In genomic region chr15:75446146-75446545, GRCh38 we compare ENCODE assay signal across 14 cellular contexts. TPM values are rescaled to one million over a fixed set of nuclear protein-coding genes. Genes with fewer than 3 reads are reported as not detected.
DNase-seq lines count a peak whose midpoint lies in the region; ATAC-seq and TF ChIP-seq lines count a peak whose summit lies in the region.
"Had no signal": no experiment of that assay in that cellular context is flagged by ENCODE, and none has a peak within 500 bp of the region (broad histone marks: within the 10 kb centered on the region; RNA-seq: fewer than 3 reads in every experiment).

No MANE protein-coding gene starts in this region.

- H3K4me3 Mint-ChIP-seq in natural killer cell: no peak overlapping the region
- no peak overlapping the region for H3K4me3 Mint-ChIP-seq in natural killer cell treated with Interleukin-12 subunit alpha and Interleukin-12 subunit beta and Interleukin-15 and Interleukin-18, amount 100 ng/mL, for 72 hours
- H3K4me3 Mint-ChIP-seq in activated naive CD8-positive, alpha-beta T cell treated with anti-CD3 and anti-CD28 coated beads, Interleukin-2, amount 50 U/mL, for 24 hours: no peak overlapping the region
- H3K4me3 Mint-ChIP-seq in stimulated activated naive CD8-positive, alpha-beta T cell treated with anti-CD3 and anti-CD28 coated beads, Interleukin-15, amount 100 ng/mL, for 72 hours: peak overlapping the region; percentile 16 to 55

- DNase-seq in natural killer cell (no peak), islet precursor cell (no peak), GM13977 (ENCODE audit: low spot score) (no peak), GF-D8 (lab: John Stamatoyannopoulos, UW) (no peak)
- no peak for DNase-seq in natural killer cell treated with Interleukin-12 subunit alpha and Interleukin-12 subunit beta and Interleukin-15 and Interleukin-18, amount 100 ng/mL, for 72 hours (ENCODE audit: low spot score)
- no peak for DNase-seq in activated naive CD8-positive, alpha-beta T cell treated with anti-CD3 and anti-CD28 coated beads, Interleukin-2, amount 50 U/mL, for 24 hours
- DNase-seq in stimulated activated naive CD8-positive, alpha-beta T cell treated with anti-CD3 and anti-CD28 coated beads, Interleukin-15, amount 100 ng/mL, for 72 hours: no peak
- DNase-seq: AML-193, esophagus squamous epithelium, heart right ventricle, kidney glomerular epithelial cell had no signal

- no peaks in the 10 kb centered on the region for H3K27me3 Mint-ChIP-seq in natural killer cell (ENCODE audit: low read depth in 2 of 2)
- no peaks in the 10 kb centered on the region for H3K27me3 Mint-ChIP-seq in natural killer cell treated with Interleukin-12 subunit alpha and Interleukin-12 subunit beta and Interleukin-15 and Interleukin-18, amount 100 ng/mL, for 72 hours
- H3K27me3 Mint-ChIP-seq in activated naive CD8-positive, alpha-beta T cell treated with anti-CD3 and anti-CD28 coated beads, Interleukin-2, amount 50 U/mL, for 24 hours: no peaks in the 10 kb centered on the region
- H3K27me3 Mint-ChIP-seq in stimulated activated naive CD8-positive, alpha-beta T cell treated with anti-CD3 and anti-CD28 coated beads, Interleukin-15, amount 100 ng/mL, for 72 hours: no peaks in the 10 kb centered on the region

- peaks cover 3% of the 10 kb centered on the region; the same call in 1 of the 2 replicates for H3F3A ChIP-seq in OCI-LY1 (ENCODE audit: insufficient read depth, low read length)

- no peak overlapping the region for H3K9ac ChIP-seq in OCI-LY1 (ENCODE audit: low read length)

- H3K27ac ChIP-seq in OCI-LY1 (ENCODE audit: low read depth, low read length, poor library complexity, severe bottlenecking): peak overlapping the region; percentile 67
- H3K27ac ChIP-seq: coronary artery, esophagus squamous epithelium, heart right ventricle had no signal

- peaks cover 36 to 45% of the 10 kb centered on the region in 2 donors for H3K4me1 Mint-ChIP-seq in natural killer cell
- H3K4me1 Mint-ChIP-seq in natural killer cell treated with Interleukin-12 subunit alpha and Interleukin-12 subunit beta and Interleukin-15 and Interleukin-18, amount 100 ng/mL, for 72 hours (ENCODE audit: low read depth in 2 of 2): peaks cover 25 to 33% of the 10 kb centered on the region in 2 donors
- H3K4me1 Mint-ChIP-seq in activated naive CD8-positive, alpha-beta T cell treated with anti-CD3 and anti-CD28 coated beads, Interleukin-2, amount 50 U/mL, for 24 hours: peaks cover 70% of the 10 kb centered on the region
- peaks cover 68% of the 10 kb centered on the region for H3K4me1 Mint-ChIP-seq in stimulated activated naive CD8-positive, alpha-beta T cell treated with anti-CD3 and anti-CD28 coated beads, Interleukin-15, amount 100 ng/mL, for 72 hours

- H3K9me3 ChIP-seq in OCI-LY1 (ENCODE audit: low read length): no peaks in the 10 kb centered on the region
- H3K9me3 ChIP-seq: esophagus squamous epithelium, heart right ventricle had no signal

- no peaks in the 10 kb centered on the region for H3K36me3 Mint-ChIP-seq in natural killer cell
- no peaks in the 10 kb centered on the region for H3K36me3 Mint-ChIP-seq in natural killer cell treated with Interleukin-12 subunit alpha and Interleukin-12 subunit beta and Interleukin-15 and Interleukin-18, amount 100 ng/mL, for 72 hours
- H3K36me3 Mint-ChIP-seq in activated naive CD8-positive, alpha-beta T cell treated with anti-CD3 and anti-CD28 coated beads, Interleukin-2, amount 50 U/mL, for 24 hours (ENCODE audit: low read depth): peaks cover 26% of the 10 kb centered on the region

- peaks cover 33% of the 10 kb centered on the region for H3K36me3 ChIP-seq in OCI-LY1 (ENCODE audit: insufficient read depth, low read length)

- no peak for ATAC-seq in natural killer cell
- ATAC-seq in natural killer cell treated with Interleukin-12 subunit alpha and Interleukin-12 subunit beta and Interleukin-15 and Interleukin-18, amount 100 ng/mL, for 72 hours: no peak
- ATAC-seq in activated naive CD8-positive, alpha-beta T cell treated with anti-CD3 and anti-CD28 coated beads, Interleukin-2, amount 50 U/mL, for 24 hours: no peak
- ATAC-seq in stimulated activated naive CD8-positive, alpha-beta T cell treated with anti-CD3 and anti-CD28 coated beads, Interleukin-15, amount 100 ng/mL, for 72 hours: no peak
- ATAC-seq: heart right ventricle, Panc1 had no signal

- H3K79me2 ChIP-seq in OCI-LY1 (ENCODE audit: insufficient read depth, low read length): peaks cover 86% of the 10 kb centered on the region

- H2AFZ ChIP-seq in OCI-LY1 (ENCODE audit: low read length): no peak overlapping the region

- peaks cover 3% of the 10 kb centered on the region; the same call in 1 of the 2 replicates for H4K20me1 ChIP-seq in OCI-LY1 (ENCODE audit: insufficient read depth, low read length)

- no peaks in the 10 kb centered on the region for H3K9me2 ChIP-seq in OCI-LY1 (ENCODE audit: low read depth, low read length)

- no peak overlapping the region for H3K4me3 ChIP-seq in OCI-LY1 (ENCODE audit: low read depth, low read length, poor library complexity, severe bottlenecking)
- H3K4me3 ChIP-seq: coronary artery, esophagus squamous epithelium, heart right ventricle had no signal

- peak overlapping the region; percentile 3 to 25 for H3K27ac Mint-ChIP-seq in natural killer cell
- H3K27ac Mint-ChIP-seq in natural killer cell treated with Interleukin-12 subunit alpha and Interleukin-12 subunit beta and Interleukin-15 and Interleukin-18, amount 100 ng/mL, for 72 hours: peak overlapping the region in 1 of 2 donors; percentile 64
- H3K27ac Mint-ChIP-seq in activated naive CD8-positive, alpha-beta T cell treated with anti-CD3 and anti-CD28 coated beads, Interleukin-2, amount 50 U/mL, for 24 hours: peak overlapping the region; percentile 59
- peak overlapping the region; percentile 31 to 88 for H3K27ac Mint-ChIP-seq in stimulated activated naive CD8-positive, alpha-beta T cell treated with anti-CD3 and anti-CD28 coated beads, Interleukin-15, amount 100 ng/mL, for 72 hours

- intact Hi-C loops in natural killer cell (cut with micrococcal nuclease): no loop called here

- peak overlapping the region; percentile 45; the same call in 1 of the 2 replicates for H3K4me2 ChIP-seq in OCI-LY1 (ENCODE audit: low read length)

- TF ChIP-seq CTCF in natural killer cell (IDR thresholded peaks at IDR 0.05) (no peak), OCI-LY1 (IDR thresholded peaks at IDR 0.05; ENCODE audit: low read length) (no peak), GM13977 (IDR thresholded peaks at IDR 0.05; ENCODE audit: extremely low read depth, insufficient read depth, missing control alignments) (no peak)

- peaks cover 44% of the 10 kb centered on the region for H3K4me1 ChIP-seq in OCI-LY1 (ENCODE audit: insufficient read depth, low read length, severe bottlenecking)

- no peaks in the 10 kb centered on the region for H3K9me3 Mint-ChIP-seq in natural killer cell
- H3K9me3 Mint-ChIP-seq in natural killer cell treated with Interleukin-12 subunit alpha and Interleukin-12 subunit beta and Interleukin-15 and Interleukin-18, amount 100 ng/mL, for 72 hours: no peaks in the 10 kb centered on the region
- no peaks in the 10 kb centered on the region for H3K9me3 Mint-ChIP-seq in activated naive CD8-positive, alpha-beta T cell treated with anti-CD3 and anti-CD28 coated beads, Interleukin-2, amount 50 U/mL, for 24 hours
- no peaks in the 10 kb centered on the region for H3K9me3 Mint-ChIP-seq in stimulated activated naive CD8-positive, alpha-beta T cell treated with anti-CD3 and anti-CD28 coated beads, Interleukin-15, amount 100 ng/mL, for 72 hours

- no peaks in the 10 kb centered on the region for H3K27me3 ChIP-seq in OCI-LY1 (ENCODE audit: insufficient read depth, low read length)
- H3K27me3 ChIP-seq: esophagus squamous epithelium, heart right ventricle had no signal

- in situ Hi-C loops in GM13977 (cut with MboI; ENCODE audit: low pct_unique_long_range_greater_than_20kb, low sequenced_read_pairs, unreplicated experiment): no loop called here

RNA-seq across cellular contexts. Expression of gene SIN3A, which starts 5.3 kb away (rescaled TPM):
- 100 to 1,000 TPM; 135 to 175 (median 137) TPM for total RNA-seq in natural killer cell
- 100 to 1,000 TPM in 1 of 2 donors, 10 to 100 TPM in 1; 93.5 to 103 TPM for total RNA-seq in natural killer cell treated with Interleukin-12 subunit alpha and Interleukin-12 subunit beta and Interleukin-15 and Interleukin-18, amount 100 ng/mL, for 72 hours

Comparison
In these comparisons a context has a peak if more than half of its experiments do, and no peak if none do; other contexts are left out.
1. H3K4me3 Mint-ChIP-seq: peak in stimulated activated naive CD8-positive, alpha-beta T cell treated with anti-CD3 and anti-CD28 coated beads, Interleukin-15, amount 100 ng/mL, for 72 hours (2 of 2); none in natural killer cell (single experiment), natural killer cell treated with Interleukin-12 subunit alpha and Interleukin-12 subunit beta and Interleukin-15 and Interleukin-18, amount 100 ng/mL, for 72 hours (single experiment) and activated naive CD8-positive, alpha-beta T cell treated with anti-CD3 and anti-CD28 coated beads, Interleukin-2, amount 50 U/mL, for 24 hours (single experiment).